9 cellular contexts compared by ENCODE assay signal in the genomic region with DNA sequence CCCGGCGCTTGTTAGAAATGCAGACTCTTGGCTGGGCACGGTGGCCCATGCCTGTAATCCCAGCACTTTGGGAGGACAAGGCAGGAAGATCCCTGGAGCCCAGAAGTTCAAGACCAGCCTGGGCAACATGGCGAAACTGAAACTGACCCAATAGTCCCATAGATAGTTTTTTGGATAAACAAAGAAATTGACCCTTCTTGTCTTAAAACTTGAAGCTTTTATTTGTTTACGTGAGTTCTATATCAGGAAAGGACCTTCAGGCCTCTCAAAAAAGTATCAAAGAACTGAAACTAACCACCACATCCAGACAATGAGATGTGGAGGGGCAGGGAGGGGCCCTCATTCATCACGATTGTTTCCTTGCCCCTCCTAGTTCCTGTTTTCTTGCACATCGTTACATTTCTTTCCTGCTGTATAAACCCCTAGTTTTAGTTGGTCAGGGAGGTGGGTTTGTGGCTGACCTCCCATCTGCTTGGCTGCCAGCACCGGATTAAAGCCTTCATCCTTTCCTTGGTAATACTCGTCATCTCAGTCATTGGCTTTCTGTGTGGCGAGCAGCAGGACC. TPM values are rescaled to one million over a fixed set of nuclear protein-coding genes. Genes with fewer than 3 reads are reported as not detected.
DNase-seq lines count a peak whose midpoint lies in the region; ATAC-seq and TF ChIP-seq lines count a peak whose summit lies in the region.
"Had no signal": no experiment of that assay in that cellular context is flagged by ENCODE, and none has a peak within 500 bp of the region (broad histone marks: within the 10 kb centered on the region; RNA-seq: fewer than 3 reads in every experiment).

No MANE protein-coding gene starts in this region.

- no peaks in the 10 kb centered on the region for H3K27me3 ChIP-seq in body of pancreas

- TF ChIP-seq POLR2A in NB4 (IDR thresholded peaks at IDR 0.05; ENCODE audit: extremely low read depth, insufficient read length) (no peak), body of pancreas (IDR thresholded peaks at IDR 0.05) (no peak)

- H3K4me1 ChIP-seq in body of pancreas, result peaks cover 16% of the 10 kb centered on the region

- DNase-seq in GM10248 (ENCODE audit: extremely low spot score), result peak; percentile 68
- peak; percentile 92 for DNase-seq in NB4 (ENCODE audit: low read depth)
- peak; percentile 37 for DNase-seq in dermis blood vessel endothelial cell
- DNase-seq in NCI-H2081 treated with DMSO at 0.1 percent for 48 hours (lab: John Stamatoyannopoulos, UW), result no peak
- DNase-seq in body of pancreas, result no peak
- DNase-seq in foreskin melanocyte, result no peak

- H3K36me3 ChIP-seq in body of pancreas (replicated peaks in 1 of 2; ENCODE audit: insufficient read depth in 1 of 2, low read depth in 2 of 2), result no peaks in the 10 kb centered on the region

- WGBS in body of pancreas, 2 donors, result 70 to 84% methylated on average over 10 of the region's 10 CpGs

- no peak overlapping the region for H3K27ac ChIP-seq in body of pancreas

- H3K4me3 ChIP-seq in NB4 (ENCODE audit: low read depth, low read length) (no peak overlapping the region), body of pancreas (no peak overlapping the region)

- TF ChIP-seq CTCF in GM10248 (IDR thresholded peaks at IDR 0.05; ENCODE audit: control extremely low read depth, extremely low read depth, low read depth, missing control alignments), result no peak
- no peak for TF ChIP-seq CTCF in NB4 (IDR thresholded peaks at IDR 0.05; ENCODE audit: low read depth, low read length)
- TF ChIP-seq CTCF in body of pancreas (IDR thresholded peaks at IDR 0.05), result no peak

- H3K9me3 ChIP-seq in body of pancreas, result no peaks in the 10 kb centered on the region

- POLR2A ChIA-PET in GM10248 (lab: Yijun Ruan, JAX), result interaction anchor here (1.0 to 7.1 kb wide), 2 partner anchors 30 to 56 kb away, joined by 3 to 52 read pairs; partner anchors contain the start of gene SOCS1

- CTCF ChIA-PET in GM10248 (lab: Yijun Ruan, JAX), result interaction anchor here (1.1 to 6.0 kb wide), 8 partner anchors 10 to 347 kb away, joined by 3 to 48 read pairs (median 4); partner anchors contain the start of gene SOCS1

- ATAC-seq in GM21529 (IDR thresholded peaks at IDR 0.05; ENCODE audit: unreplicated experiment) (peak; percentile 42), GM19395 (IDR thresholded peaks at IDR 0.05; ENCODE audit: unreplicated experiment) (no peak), body of pancreas (no peak)

- intact Hi-C loops in body of pancreas (cut with DNase I), result no loop called here

RNA-seq across cellular contexts. Expression of gene PRM1, which starts 29.9 kb away (rescaled TPM):
- not detected in 2 replicates for total RNA-seq in dermis blood vessel endothelial cell
- total RNA-seq in body of pancreas, result not detected
- total RNA-seq: SK-MEL-5 had no signal

RNA-seq across cellular contexts. Expression of gene RMI2, which starts 34.2 kb away (rescaled TPM):
- 5.1 and 8.1 TPM in 2 replicates for total RNA-seq in dermis blood vessel endothelial cell
- 1 to 10 TPM; 1.3 to 3.0 TPM for total RNA-seq in body of pancreas

RNA-seq across cellular contexts. Expression of gene PRM2, which starts 34.8 kb away (rescaled TPM):
- not detected in 2 replicates for total RNA-seq in dermis blood vessel endothelial cell
- not detected for total RNA-seq in body of pancreas
- total RNA-seq: SK-MEL-5 had no signal

RNA-seq across cellular contexts. Expression of gene PRM3, which starts 37.6 kb away (rescaled TPM):
- total RNA-seq in dermis blood vessel endothelial cell, result not detected in 2 replicates
- total RNA-seq in body of pancreas, result not detected
- total RNA-seq: SK-MEL-5 had no signal

RNA-seq across cellular contexts. Expression of gene TNP2, which starts 42.0 kb away (rescaled TPM):
- not detected in 2 replicates for total RNA-seq in dermis blood vessel endothelial cell
- not detected for total RNA-seq in body of pancreas
- total RNA-seq: SK-MEL-5 had no signal

Comparison
In these comparisons a context has a peak if more than half of its experiments do, and no peak if none do; other contexts are left out.
1. DNase-seq: peak in GM10248 (single experiment), NB4 (single experiment) and dermis blood vessel endothelial cell (single experiment); none in NCI-H2081 treated with DMSO at 0.1 percent for 48 hours (single experiment), body of pancreas (0 of 4) and foreskin melanocyte (single experiment).